Comparison of ENCODE assay signal across 10 cellular contexts in genomic region chr2:98479959-98480524, GRCh38. TPM values are rescaled to one million over a fixed set of nuclear protein-coding genes. Genes with fewer than 3 reads are reported as not detected.
DNase-seq lines count a peak whose midpoint lies in the region; ATAC-seq, FAIRE-seq and TF ChIP-seq lines count a peak whose summit lies in the region.
"Had no signal": no experiment of that assay in that cellular context is flagged by ENCODE, and none has a peak within 500 bp of the region (broad histone marks: within the 10 kb centered on the region; RNA-seq: fewer than 3 reads in every experiment).

No MANE protein-coding gene starts in this region.

- no peak overlapping the region for H4K5ac ChIP-seq in mesendoderm (ENCODE audit: low read length)

- no peak overlapping the region for H3K4me2 ChIP-seq in mesendoderm (ENCODE audit: low read length)

- H3K4me3 ChIP-seq in mesendoderm (ENCODE audit: low read length): no peak overlapping the region

- no peak overlapping the region for H2BK120ac ChIP-seq in mesendoderm (ENCODE audit: low read depth, low read length)

- no peak overlapping the region for H3K23ac ChIP-seq in mesendoderm (ENCODE audit: low read length)

- peaks cover 96% of the 10 kb centered on the region for H3K4me1 Mint-ChIP-seq in brain

- H3K4me1 ChIP-seq in mesendoderm (ENCODE audit: control insufficient read depth, low read depth, low read length): peaks cover 26% of the 10 kb centered on the region

- no peak overlapping the region for H2AK5ac ChIP-seq in mesendoderm (ENCODE audit: low read length)

- DNase-seq in NCI-H1436 (lab: John Stamatoyannopoulos, UW): peak; percentile 37
- no peak for DNase-seq in NCI-H1436 treated with DMSO at 0.1 percent for 48 hours (lab: John Stamatoyannopoulos, UW)
- peak; percentile 35 for DNase-seq in RCC 7860 (ENCODE audit: low spot score)
- peak; percentile 46 for DNase-seq in mesendoderm
- no peak for DNase-seq in GM10266 (ENCODE audit: extremely low spot score)

- H2BK15ac ChIP-seq in mesendoderm (replicated peaks; ENCODE audit: low read depth): no peak overlapping the region

- H3K9me3 Mint-ChIP-seq in brain: no peaks in the 10 kb centered on the region

- H3K27ac Mint-ChIP-seq in brain: peak overlapping the region; percentile 23 to 92 (median 81)

- peaks cover 88% of the 10 kb centered on the region for H3K79me2 ChIP-seq in mesendoderm (ENCODE audit: control insufficient read depth, insufficient read depth, low read length)

- H3K4ac ChIP-seq in mesendoderm (ENCODE audit: low read depth, low read length): no peak overlapping the region

- no peak overlapping the region for H4K8ac ChIP-seq in mesendoderm (ENCODE audit: low read depth, low read length)

- peaks cover 70% of the 10 kb centered on the region for H3K79me1 ChIP-seq in mesendoderm (ENCODE audit: low read length)

- no peak overlapping the region for H3K27ac ChIP-seq in mesendoderm (ENCODE audit: low read depth, low read length)
- H3K27ac ChIP-seq: 22Rv1 had no signal

- TF ChIP-seq CTCF in brain (conservative IDR thresholded peaks at IDR 0.05): no peak
- no peak for TF ChIP-seq CTCF in GM10266 (IDR thresholded peaks at IDR 0.05; ENCODE audit: control insufficient read depth, insufficient read depth, low read depth, missing control alignments)

- no peak for FAIRE-seq in RCC 7860 (lab: Jason Lieb, UNC)
- FAIRE-seq: TTC549 had no signal

- no peaks in the 10 kb centered on the region for H3K36me3 Mint-ChIP-seq in brain

- no peak overlapping the region for H2BK5ac ChIP-seq in mesendoderm (ENCODE audit: low read length)

- H3K36me3 ChIP-seq in mesendoderm (ENCODE audit: control insufficient read depth, insufficient read depth, low read length): no peaks in the 10 kb centered on the region

- peak overlapping the region in 3 of 5 experiments; percentile 26 to 73 (median 53) for H3K4me3 Mint-ChIP-seq in brain

- no peaks in the 10 kb centered on the region for H3K27me3 ChIP-seq in mesendoderm (ENCODE audit: insufficient read depth, low read length, poor library complexity)

- H3K18ac ChIP-seq in mesendoderm (ENCODE audit: low read length): no peak overlapping the region

- no peak overlapping the region for H3K56ac ChIP-seq in mesendoderm (ENCODE audit: low read length)

- H3K27me3 Mint-ChIP-seq in brain: no peaks in the 10 kb centered on the region

- peak; percentile 45 for ATAC-seq in HG02943 (IDR thresholded peaks at IDR 0.05; ENCODE audit: low read depth, unreplicated experiment)
- no peak for ATAC-seq in GM19035 (IDR thresholded peaks at IDR 0.05; ENCODE audit: unreplicated experiment)

- no peak overlapping the region for H3K9ac ChIP-seq in mesendoderm (ENCODE audit: low read length)

- WGBS in mesendoderm (ENCODE audit: extremely low coverage, insufficient coverage, low lambda C conversion rate): no CpG with 5 or more reads among the region's 4 CpGs

RNA-seq across cellular contexts. Expression of gene INPP4A, which starts 35.4 kb away (rescaled TPM):
- polyA plus RNA-seq in brain (ENCODE audit: insufficient read depth, low read depth, low replicate concordance): 11.1 TPM
- polyA plus RNA-seq in mesendoderm (2013, experiment 1 of 2): 11.4 TPM
- polyA plus RNA-seq in mesendoderm (2013, experiment 2 of 2): 10.8 TPM

Comparison
In these comparisons a context has a peak if more than half of its experiments do, and no peak if none do; other contexts are left out.
1. DNase-seq: peak in NCI-H1436 (single experiment), RCC 7860 (single experiment) and mesendoderm (single experiment); none in NCI-H1436 treated with DMSO at 0.1 percent for 48 hours (single experiment) and GM10266 (single experiment).